14 cellular contexts compared by ENCODE assay signal in genomic region chr11:30553521-30554110, GRCh38. TPM values are rescaled to one million over a fixed set of nuclear protein-coding genes. Genes with fewer than 3 reads are reported as not detected.
"Had no signal": no experiment of that assay in that cellular context is flagged by ENCODE, and none has a peak within 500 bp of the region (broad histone marks: within the 10 kb centered on the region; RNA-seq: fewer than 3 reads in every experiment).

No MANE protein-coding gene starts in this region.

- H3K4me3 Mint-ChIP-seq: activated naive CD8-positive, alpha-beta T cell treated with anti-CD3 and anti-CD28 coated beads, Interleukin-2, amount 50 U/mL, for 24 hours; stimulated activated naive CD8-positive, alpha-beta T cell treated with anti-CD3 and anti-CD28 coated beads, Interleukin-15, Interleukin-2, amounts not matched to agents 100 ng/mL and 50 ng/mL, for 24 hours; T-cell had no signal

- H3K9me3 ChIP-seq: ascending aorta, right lobe of liver had no signal

- ATAC-seq: activated naive CD8-positive, alpha-beta T cell treated with anti-CD3 and anti-CD28 coated beads, Interleukin-2, amount 50 U/mL, for 24 hours; left ventricle myocardium superior; right lobe of liver; T-cell had no signal

- H3K27me3 ChIP-seq: ascending aorta, right lobe of liver had no signal

- H3K4me3 ChIP-seq: ascending aorta, right lobe of liver, smooth muscle cell had no signal

- H3K27me3 Mint-ChIP-seq: stimulated activated naive CD8-positive, alpha-beta T cell treated with anti-CD3 and anti-CD28 coated beads, Interleukin-15, Interleukin-2, amounts not matched to agents 100 ng/mL and 50 ng/mL, for 24 hours; T-cell had no signal

- DNase-seq: activated CD4-positive, CD25-positive, alpha-beta regulatory T cell treated with anti-CD3 and anti-CD28 coated beads, Interleukin-2, amount 50 U/mL, for 72 hours; activated naive CD4-positive, alpha-beta T cell treated with Interleukin-2 at 50 U/mL for 16 hours; activated naive CD8-positive, alpha-beta T cell treated with anti-CD3 and anti-CD28 coated beads, Interleukin-2, amount 50 U/mL, for 24 hours; left ventricle myocardium superior; right lobe of liver; T-cell; T1000 had no signal

- H3K27ac Mint-ChIP-seq: activated naive CD8-positive, alpha-beta T cell treated with anti-CD3 and anti-CD28 coated beads, Interleukin-2, amount 50 U/mL, for 24 hours; stimulated activated naive CD8-positive, alpha-beta T cell treated with anti-CD3 and anti-CD28 coated beads, Interleukin-15, Interleukin-2, amounts not matched to agents 100 ng/mL and 50 ng/mL, for 24 hours; T-cell had no signal

- H3K36me3 Mint-ChIP-seq: T-cell had no signal

- H3K9me3 Mint-ChIP-seq: activated naive CD8-positive, alpha-beta T cell treated with anti-CD3 and anti-CD28 coated beads, Interleukin-2, amount 50 U/mL, for 24 hours; stimulated activated naive CD8-positive, alpha-beta T cell treated with anti-CD3 and anti-CD28 coated beads, Interleukin-15, Interleukin-2, amounts not matched to agents 100 ng/mL and 50 ng/mL, for 24 hours; T-cell had no signal

- H3K27ac ChIP-seq: right lobe of liver had no signal

- H3K4me1 Mint-ChIP-seq: activated naive CD8-positive, alpha-beta T cell treated with anti-CD3 and anti-CD28 coated beads, Interleukin-2, amount 50 U/mL, for 24 hours; T-cell had no signal

- H3K36me3 ChIP-seq: ascending aorta, right lobe of liver had no signal

RNA-seq across cellular contexts. Expression of gene MPPED2, which starts 32.5 kb away (rescaled TPM):
- total RNA-seq: activated CD8-positive, alpha-beta memory T cell treated with anti-CD3 and anti-CD28 coated beads for 36 hours; bronchial epithelial cell; pulmonary artery endothelial cell had no signal
- polyA plus RNA-seq: keratinocyte had no signal
